8 cellular contexts compared by ENCODE assay signal in the genomic region with DNA sequence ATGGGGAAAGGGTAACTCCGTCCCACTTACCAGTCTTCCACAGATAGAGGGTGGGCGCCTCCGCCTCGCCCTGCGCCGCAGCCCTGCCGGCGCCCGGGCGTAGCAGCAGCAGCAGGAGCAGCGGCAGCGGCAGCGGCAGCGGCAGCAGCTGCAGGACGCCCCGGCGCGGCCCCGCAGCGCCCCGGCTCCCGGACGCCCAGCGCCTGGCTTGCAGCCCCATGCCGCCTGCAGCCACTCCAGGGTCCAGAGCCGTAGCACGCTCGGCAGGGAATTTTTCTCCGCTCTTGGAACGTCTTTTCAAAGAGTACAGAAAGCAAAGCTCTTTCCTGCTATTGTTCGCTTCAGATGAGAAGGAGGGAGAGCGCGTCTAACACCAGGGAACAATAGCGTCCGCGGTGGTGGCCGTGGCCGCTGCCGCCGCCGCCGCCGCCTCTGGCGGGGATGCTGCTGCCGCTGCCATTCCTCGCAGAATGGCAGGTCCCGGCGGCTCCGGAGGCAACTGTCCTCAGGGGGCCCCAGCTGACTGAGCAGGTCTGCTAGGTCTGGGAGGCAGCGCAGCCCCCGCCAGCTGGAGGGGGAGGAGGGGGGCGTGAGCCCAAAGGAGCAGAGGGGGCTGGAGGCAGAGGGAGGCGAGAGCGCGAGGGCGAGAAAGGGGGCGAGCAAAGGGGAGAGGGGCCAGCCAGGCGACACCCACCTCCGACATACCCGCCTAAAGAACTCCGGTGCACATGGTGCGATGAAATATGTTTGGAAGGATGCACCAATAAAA. TPM values are rescaled to one million over a fixed set of nuclear protein-coding genes. Genes with fewer than 3 reads are reported as not detected.
DNase-seq lines count a peak whose midpoint lies in the region; ATAC-seq and TF ChIP-seq lines count a peak whose summit lies in the region.

A gene with protein sequence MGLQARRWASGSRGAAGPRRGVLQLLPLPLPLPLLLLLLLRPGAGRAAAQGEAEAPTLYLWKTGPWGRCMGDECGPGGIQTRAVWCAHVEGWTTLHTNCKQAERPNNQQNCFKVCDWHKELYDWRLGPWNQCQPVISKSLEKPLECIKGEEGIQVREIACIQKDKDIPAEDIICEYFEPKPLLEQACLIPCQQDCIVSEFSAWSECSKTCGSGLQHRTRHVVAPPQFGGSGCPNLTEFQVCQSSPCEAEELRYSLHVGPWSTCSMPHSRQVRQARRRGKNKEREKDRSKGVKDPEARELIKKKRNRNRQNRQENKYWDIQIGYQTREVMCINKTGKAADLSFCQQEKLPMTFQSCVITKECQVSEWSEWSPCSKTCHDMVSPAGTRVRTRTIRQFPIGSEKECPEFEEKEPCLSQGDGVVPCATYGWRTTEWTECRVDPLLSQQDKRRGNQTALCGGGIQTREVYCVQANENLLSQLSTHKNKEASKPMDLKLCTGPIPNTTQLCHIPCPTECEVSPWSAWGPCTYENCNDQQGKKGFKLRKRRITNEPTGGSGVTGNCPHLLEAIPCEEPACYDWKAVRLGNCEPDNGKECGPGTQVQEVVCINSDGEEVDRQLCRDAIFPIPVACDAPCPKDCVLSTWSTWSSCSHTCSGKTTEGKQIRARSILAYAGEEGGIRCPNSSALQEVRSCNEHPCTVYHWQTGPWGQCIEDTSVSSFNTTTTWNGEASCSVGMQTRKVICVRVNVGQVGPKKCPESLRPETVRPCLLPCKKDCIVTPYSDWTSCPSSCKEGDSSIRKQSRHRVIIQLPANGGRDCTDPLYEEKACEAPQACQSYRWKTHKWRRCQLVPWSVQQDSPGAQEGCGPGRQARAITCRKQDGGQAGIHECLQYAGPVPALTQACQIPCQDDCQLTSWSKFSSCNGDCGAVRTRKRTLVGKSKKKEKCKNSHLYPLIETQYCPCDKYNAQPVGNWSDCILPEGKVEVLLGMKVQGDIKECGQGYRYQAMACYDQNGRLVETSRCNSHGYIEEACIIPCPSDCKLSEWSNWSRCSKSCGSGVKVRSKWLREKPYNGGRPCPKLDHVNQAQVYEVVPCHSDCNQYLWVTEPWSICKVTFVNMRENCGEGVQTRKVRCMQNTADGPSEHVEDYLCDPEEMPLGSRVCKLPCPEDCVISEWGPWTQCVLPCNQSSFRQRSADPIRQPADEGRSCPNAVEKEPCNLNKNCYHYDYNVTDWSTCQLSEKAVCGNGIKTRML (N-terminal part only) (minus strand): TSS at position 472 of the 769 bp plus-strand sequence. CDS start 252 bp downstream, at position 220.

- peak within 1 kb of the TSS; percentile 42 for H3K4me3 Mint-ChIP-seq in activated naive CD8-positive, alpha-beta T cell

- H3K4me3 ChIP-seq in cardiac muscle cell: peak within 1 kb of the TSS; percentile 77
- peak within 1 kb of the TSS; percentile 70 for H3K4me3 ChIP-seq in osteoblast (ENCODE audit: insufficient read depth, low read length)

- ATAC-seq in GM18870 (IDR thresholded peaks at IDR 0.05; ENCODE audit: unreplicated experiment): no peak

- no peaks in the 10 kb centered on the region for H3K36me3 Mint-ChIP-seq in activated naive CD8-positive, alpha-beta T cell

- TF ChIP-seq CTCF in cardiac muscle cell (IDR thresholded peaks at IDR 0.05; ENCODE audit: low read depth, low read length): no peak
- TF ChIP-seq CTCF in osteoblast (IDR thresholded peaks at IDR 0.05; ENCODE audit: extremely low read depth, low read depth, low read length): no peak

- CTCF ChIA-PET in HEK293T (lab: Yijun Ruan, JAX): no interaction called here

- DNase-seq in EH (ENCODE audit: low read depth) (peak; percentile 29), HEK293T (ENCODE audit: extremely low spot score) (peak; percentile 61), NCI-H2107 treated with DMSO at 0.1 percent for 48 hours (lab: John Stamatoyannopoulos, UW; ENCODE audit: unreplicated experiment) (peak; percentile 42), cardiac muscle cell (ENCODE audit: low read depth in 1 of 2, low spot score in 1 of 2) (peak; percentile 72 to 82), osteoblast (ENCODE audit: insufficient read length, low spot score, missing footprints) (peak; percentile 84)
- no peak for DNase-seq in activated CD4-positive, CD25-positive, alpha-beta regulatory T cell (lab: John Stamatoyannopoulos, UW)

- peaks cover 18% of the 10 kb centered on the region for H3K27me3 Mint-ChIP-seq in activated naive CD8-positive, alpha-beta T cell

- H2AFZ ChIP-seq in osteoblast (ENCODE audit: low read length): peak within 1 kb of the TSS; percentile 82

- H3K9me3 ChIP-seq in cardiac muscle cell (ENCODE audit: low read depth) (no peaks in the 10 kb centered on the region), osteoblast (ENCODE audit: low read depth, low read length) (no peaks in the 10 kb centered on the region)

- H3K79me2 ChIP-seq in osteoblast (ENCODE audit: insufficient read depth, low read length): no peaks in the 10 kb centered on the region

- H3K9me3 Mint-ChIP-seq in activated naive CD8-positive, alpha-beta T cell (ENCODE audit: low read depth): no peaks in the 10 kb centered on the region

- H3K27ac Mint-ChIP-seq in activated naive CD8-positive, alpha-beta T cell: no peak within 1 kb of the TSS

- no peaks in the 10 kb centered on the region for H4K20me1 ChIP-seq in osteoblast (ENCODE audit: insufficient read depth, low read length)

- no peaks in the 10 kb centered on the region for H3K36me3 ChIP-seq in cardiac muscle cell
- no peaks in the 10 kb centered on the region for H3K36me3 ChIP-seq in osteoblast (ENCODE audit: insufficient read depth, low read length)

- H3K27me3 ChIP-seq in cardiac muscle cell (peaks cover 7% of the 10 kb centered on the region), osteoblast (ENCODE audit: insufficient read depth, low read length) (peaks cover 9% of the 10 kb centered on the region)

- POLR2A ChIA-PET in HEK293T (lab: Yijun Ruan, JAX): no interaction called here

- peak within 1 kb of the TSS; percentile 38 for H3K27ac ChIP-seq in cardiac muscle cell
- no peak within 1 kb of the TSS for H3K27ac ChIP-seq in osteoblast (ENCODE audit: low read depth, low read length)

- peak within 1 kb of the TSS; percentile 92 for H3K4me2 ChIP-seq in osteoblast (ENCODE audit: insufficient read depth, low read length)

- peaks cover 13% of the 10 kb centered on the region for H3K4me1 Mint-ChIP-seq in activated naive CD8-positive, alpha-beta T cell (ENCODE audit: low read depth)

- H3K4me1 ChIP-seq in cardiac muscle cell (ENCODE audit: low read depth) (no peaks in the 10 kb centered on the region), osteoblast (ENCODE audit: insufficient read depth, low read length) (peaks cover 8% of the 10 kb centered on the region)

TF ChIP-seq in HEK293T, 16 proteins besides CTCF, POLR2A, EP300 and RAD21:
- TF ChIP-seq FOXM1 (IDR thresholded peaks at IDR 0.05; ENCODE audit: borderline replicate concordance) (no peak), FOXA1 (IDR thresholded peaks at IDR 0.05) (no peak), ELF4 (IDR thresholded peaks at IDR 0.05) (no peak), HDGF (IDR thresholded peaks at IDR 0.05; ENCODE audit: borderline replicate concordance) (no peak), LEF1 (IDR thresholded peaks at IDR 0.05; ENCODE audit: borderline replicate concordance) (no peak), ZNF384 (IDR thresholded peaks at IDR 0.05) (no peak), SP1 (IDR thresholded peaks at IDR 0.05) (no peak), SUZ12 (IDR thresholded peaks at IDR 0.05) (no peak), NFRKB (IDR thresholded peaks at IDR 0.05) (no peak), CTBP1 (IDR thresholded peaks at IDR 0.05; ENCODE audit: borderline replicate concordance) (no peak), FOXK2 (IDR thresholded peaks at IDR 0.05) (no peak)

RNA-seq across cellular contexts. Expression of the gene that starts here (rescaled TPM):
- 2.0 and 3.7 TPM in 2 replicates for total RNA-seq in cardiac muscle cell
- polyA plus RNA-seq in cardiac muscle cell: 1.5 and 1.8 TPM in 2 replicates
- under 0.01 TPM in 2 replicates for total RNA-seq in osteoblast

Comparison
In these comparisons a context has a peak if more than half of its experiments do, and no peak if none do; other contexts are left out.
1. Peak in DNase-seq, H3K4me3 ChIP-seq and H3K4me2 ChIP-seq in osteoblast; RNA of the gene not detected or under 1 TPM.
2. DNase-seq: peak in EH (single experiment), HEK293T (single experiment), NCI-H2107 treated with DMSO at 0.1 percent for 48 hours (single experiment) and cardiac muscle cell (2 of 2); none in activated CD4-positive, CD25-positive, alpha-beta regulatory T cell (0 of 4).